ENCODE assay signal across 8 cellular contexts in the genomic region with DNA sequence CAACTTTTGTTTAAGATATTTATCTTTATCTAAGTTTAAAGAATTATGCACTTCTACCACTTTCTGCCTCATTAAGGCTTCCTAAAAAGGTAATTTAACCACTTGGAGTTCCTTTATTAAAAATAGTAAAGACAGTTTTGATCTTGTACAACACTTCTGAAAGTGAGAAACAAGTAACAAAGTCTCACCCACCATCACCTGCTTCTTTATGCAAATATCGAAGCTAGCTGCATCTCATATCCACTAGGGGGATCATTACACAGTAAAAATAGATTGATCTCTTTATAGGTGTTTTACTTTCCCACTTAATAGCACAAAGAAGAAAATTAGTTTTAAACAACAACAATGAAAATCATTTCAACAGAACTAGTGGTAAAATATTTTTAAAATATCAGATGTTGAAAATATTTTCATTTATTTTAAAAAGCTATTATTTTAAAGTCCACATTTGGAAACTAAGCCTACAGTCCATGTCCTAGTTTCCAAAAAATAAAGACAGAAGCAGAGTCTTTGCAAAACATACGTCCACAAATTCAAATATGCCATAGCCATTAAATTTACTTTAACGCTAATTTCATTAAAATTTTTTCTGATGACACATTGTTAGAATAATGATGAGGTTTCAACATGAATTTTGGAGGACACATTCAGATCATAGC.
DNase-seq lines count a peak whose midpoint lies in the region; ATAC-seq, FAIRE-seq and TF ChIP-seq lines count a peak whose summit lies in the region.

No MANE protein-coding gene starts in this region.

- H4K91ac ChIP-seq in H1 (replicated peaks; ENCODE audit: insufficient read length, low read length), result no peak overlapping the region

- no peaks in the 10 kb centered on the region for H3K23me2 ChIP-seq in H1 (ENCODE audit: low read depth, low read length)

- H3K36me3 ChIP-seq in H1 (ENCODE audit: control insufficient read depth in 2 of 4, insufficient read depth in 4 of 4, low read length in 3 of 4), result no peaks in the 10 kb centered on the region
- no peaks in the 10 kb centered on the region for H3K36me3 ChIP-seq in small intestine (ENCODE audit: control insufficient read depth in 2 of 2, insufficient read depth in 2 of 2, low read length in 2 of 2)
- H3K36me3 ChIP-seq in MG63, result no peaks in the 10 kb centered on the region

- no peak overlapping the region for H2BK20ac ChIP-seq in H1 (ENCODE audit: low read length)

- ATAC-seq in GM18868 (IDR thresholded peaks at IDR 0.05; ENCODE audit: unreplicated experiment), result peak; percentile 95
- peak; percentile 87 for ATAC-seq in HG02981 (IDR thresholded peaks at IDR 0.05; ENCODE audit: unreplicated experiment)

- H3K9me3 ChIP-seq in AG04450 (ENCODE audit: control insufficient read depth, insufficient read depth, low read length), result no peaks in the 10 kb centered on the region
- H3K9me3 ChIP-seq in H1 (ENCODE audit: insufficient read depth in 2 of 2, low read depth in 1 of 2, low read length in 1 of 2), result no peaks in the 10 kb centered on the region
- H3K9me3 ChIP-seq in small intestine (ENCODE audit: control insufficient read depth, low read depth), result no peaks in the 10 kb centered on the region
- H3K9me3 ChIP-seq in MG63, result no peaks in the 10 kb centered on the region

- no peak overlapping the region for H2BK15ac ChIP-seq in H1 (ENCODE audit: low read length)

- H4K5ac ChIP-seq in H1 (ENCODE audit: insufficient read length, low read depth, low read length), result no peak overlapping the region

- CTCF ChIA-PET in AG04450 (lab: Charles Lee), result interaction anchor here (0.6 to 1.1 kb wide), 11 partner anchors 34 to 1444 kb away, joined by 3 to 6 read pairs (median 3); no protein-coding TSS in a partner anchor
- CTCF ChIA-PET in H1 (lab: Charles Lee; ENCODE audit: partially characterized antibody), result interaction anchor here (0.7 to 1.6 kb wide), 8 partner anchors 8 to 487 kb away, joined by 3 read pairs; no protein-coding TSS in a partner anchor

- no peak for TF ChIP-seq POLR2A in H1 (IDR thresholded peaks at IDR 0.05; ENCODE audit: control extremely low read depth in 1 of 2, low read depth in 2 of 2, low read length in 2 of 2)

- no peaks in the 10 kb centered on the region for H3K79me1 ChIP-seq in H1 (ENCODE audit: low read depth, low read length)

- TF ChIP-seq CTCF in AG04450 (IDR thresholded peaks at IDR 0.05; ENCODE audit: low read depth, low read length) (peak; percentile 71), H1 (IDR thresholded peaks at IDR 0.05; ENCODE audit: control extremely low read depth in 1 of 3, insufficient read depth in 1 of 3, low read depth in 1 of 3, low read length in 3 of 3) (peak in 1 of 3 experiments; percentile 46; a peak in 2 of 4 replicates)

- TF ChIP-seq RAD21 in H1 (IDR thresholded peaks at IDR 0.05 in 1 of 2, conservative IDR thresholded peaks at IDR 0.05 in 1 of 2; ENCODE audit: low read depth in 2 of 2, low read length in 2 of 2), result peak; percentile 67 to 68

- no peak overlapping the region for H2BK5ac ChIP-seq in H1 (ENCODE audit: low read depth, low read length)

- H3K18ac ChIP-seq in H1 (ENCODE audit: extremely low read depth, low read length), result no peak overlapping the region

- H3K4me1 ChIP-seq in H1 (replicated peaks in 1 of 4; ENCODE audit: control insufficient read depth in 3 of 4, insufficient read depth in 4 of 4, low read length in 3 of 4), result no peaks in the 10 kb centered on the region
- H3K4me1 ChIP-seq in small intestine (ENCODE audit: control insufficient read depth in 2 of 2, insufficient read depth in 1 of 2, low read depth in 1 of 2, low read length in 1 of 2), result no peaks in the 10 kb centered on the region

- no peak overlapping the region for H2AFZ ChIP-seq in H1 (ENCODE audit: low read length)

- no peak overlapping the region for H3K9ac ChIP-seq in H1 (replicated peaks in 1 of 4; ENCODE audit: extremely low read depth in 1 of 4, low read depth in 3 of 4, low read length in 3 of 4)

- POLR2A ChIA-PET in AG04450 (lab: Yijun Ruan, JAX), result no interaction called here
- POLR2A ChIA-PET in H1 (lab: Charles Lee; ENCODE audit: partially characterized antibody), result no interaction called here

- no peak overlapping the region for H3K4me2 ChIP-seq in H1 (ENCODE audit: insufficient read depth in 1 of 2, low read depth in 2 of 2, low read length in 2 of 2)

- H2AK5ac ChIP-seq in H1 (ENCODE audit: low read depth, low read length), result no peak overlapping the region

- H3K14ac ChIP-seq in H1 (ENCODE audit: insufficient read length), result no peak overlapping the region

- H3K27me3 ChIP-seq in AG04450 (ENCODE audit: control insufficient read depth, insufficient read depth, low read length), result no peaks in the 10 kb centered on the region
- no peaks in the 10 kb centered on the region for H3K27me3 ChIP-seq in H1 (replicated peaks in 1 of 4; ENCODE audit: control insufficient read depth in 3 of 4, extremely low read depth in 1 of 4, insufficient read depth in 3 of 4, low read length in 3 of 4)
- H3K27me3 ChIP-seq in small intestine (ENCODE audit: control insufficient read depth in 2 of 2, insufficient read depth in 2 of 2, low read length in 2 of 2), result no peaks in the 10 kb centered on the region
- no peaks in the 10 kb centered on the region for H3K27me3 ChIP-seq in MG63

- H3K56ac ChIP-seq in H1 (replicated peaks; ENCODE audit: insufficient read length, low read depth, low read length), result no peak overlapping the region

- no peak for TF ChIP-seq EP300 in H1 (IDR thresholded peaks at IDR 0.05; ENCODE audit: borderline replicate concordance in 1 of 2, low read depth in 2 of 2, low read length in 2 of 2)

- H3K79me2 ChIP-seq in H1 (ENCODE audit: control insufficient read depth in 1 of 2, insufficient read depth in 2 of 2, low read length in 2 of 2), result no peaks in the 10 kb centered on the region

- H2BK120ac ChIP-seq in H1 (replicated peaks; ENCODE audit: low read depth, low read length), result no peak overlapping the region

- no peak overlapping the region for H4K8ac ChIP-seq in H1 (ENCODE audit: extremely low read depth, insufficient read depth, low read length)

- DNase-seq in AG04450 (ENCODE audit: low read depth, low spot score), result no peak
- peak; percentile 61 for DNase-seq in NCI-H2196 treated with DMSO at 0.1 percent for 48 hours (lab: John Stamatoyannopoulos, UW; ENCODE audit: unreplicated experiment)
- DNase-seq in H1 (ENCODE audit: low read depth in 1 of 2, low spot score in 2 of 2), result no peak
- DNase-seq in small intestine, result peak; percentile 8
- DNase-seq in epidermal melanocyte (ENCODE audit: insufficient read length, low spot score), result no peak
- DNase-seq in MG63, result no peak

- H4K20me1 ChIP-seq in H1 (replicated peaks in 1 of 2; ENCODE audit: control insufficient read depth in 1 of 2, insufficient read depth in 2 of 2, low read length in 2 of 2), result no peaks in the 10 kb centered on the region

- no peak for FAIRE-seq in H1 (lab: Jason Lieb, UNC)
- FAIRE-seq in small intestine (lab: Jason Lieb, UNC), result no peak

- H3K4ac ChIP-seq in H1 (replicated peaks; ENCODE audit: insufficient read length, low read depth, low read length), result no peak overlapping the region

- no peak overlapping the region for H3K23ac ChIP-seq in H1 (ENCODE audit: insufficient read length)

- H2BK12ac ChIP-seq in H1 (ENCODE audit: low read depth, low read length), result no peak overlapping the region

- H3K4me3 ChIP-seq in AG04450 (ENCODE audit: low read depth, low read length) (no peak overlapping the region), H1 (ENCODE audit: extremely low read depth in 1 of 4, insufficient read depth in 2 of 4, low read depth in 3 of 4, low read length in 4 of 4) (no peak overlapping the region), small intestine (ENCODE audit: low read depth in 1 of 2, low read length in 2 of 2) (no peak overlapping the region), MG63 (no peak overlapping the region)

- H3K27ac ChIP-seq in AG04450 (ENCODE audit: low read depth, low read length), result no peak overlapping the region
- no peak overlapping the region for H3K27ac ChIP-seq in H1 (ENCODE audit: low read depth, low read length)
- H3K27ac ChIP-seq in small intestine (ENCODE audit: low read depth in 1 of 2, low read length in 1 of 2), result no peak overlapping the region

- 75% methylated on average over 3 of the region's 3 CpGs; no CpG with 5 or more reads in 1 of the 2 experiments for WGBS in H1 (ENCODE audit: extremely low coverage in 1 of 2, insufficient coverage in 1 of 2, insufficient read length in 1 of 2, insufficient replicate concordance in 2 of 2, low coverage in 1 of 2, low lambda C conversion rate in 2 of 2, missing lambda C conversion rate in 1 of 2), 2 experiments
- 48 to 62% (median 50%) methylated on average over 3 of the region's 3 CpGs for WGBS in small intestine, 3 donors

TF ChIP-seq in H1, 55 proteins besides CTCF, POLR2A, EP300 and RAD21 (continues in another document):
- TF ChIP-seq SP4 (IDR thresholded peaks at IDR 0.05; ENCODE audit: low read length), result no peak
- no peak for TF ChIP-seq BACH1 (IDR thresholded peaks at IDR 0.05; ENCODE audit: low read length)
- no peak for TF ChIP-seq TBP (IDR thresholded peaks at IDR 0.05; ENCODE audit: low read depth, low read length)
- TF ChIP-seq HDAC6 (IDR thresholded peaks at IDR 0.05; ENCODE audit: low read depth, low read length), result no peak
- TF ChIP-seq GTF2F1 (IDR thresholded peaks at IDR 0.05; ENCODE audit: borderline replicate concordance, low read depth, low read length), result no peak

Comparison
In these comparisons a context has a peak if more than half of its experiments do, and no peak if none do; other contexts are left out.
1. DNase-seq: peak in NCI-H2196 treated with DMSO at 0.1 percent for 48 hours (single experiment) and small intestine (single experiment); none in AG04450 (single experiment), H1 (0 of 2), epidermal melanocyte (single experiment) and MG63 (single experiment).